Comparison of ENCODE assay signal across 7 cellular contexts in the genomic region with DNA sequence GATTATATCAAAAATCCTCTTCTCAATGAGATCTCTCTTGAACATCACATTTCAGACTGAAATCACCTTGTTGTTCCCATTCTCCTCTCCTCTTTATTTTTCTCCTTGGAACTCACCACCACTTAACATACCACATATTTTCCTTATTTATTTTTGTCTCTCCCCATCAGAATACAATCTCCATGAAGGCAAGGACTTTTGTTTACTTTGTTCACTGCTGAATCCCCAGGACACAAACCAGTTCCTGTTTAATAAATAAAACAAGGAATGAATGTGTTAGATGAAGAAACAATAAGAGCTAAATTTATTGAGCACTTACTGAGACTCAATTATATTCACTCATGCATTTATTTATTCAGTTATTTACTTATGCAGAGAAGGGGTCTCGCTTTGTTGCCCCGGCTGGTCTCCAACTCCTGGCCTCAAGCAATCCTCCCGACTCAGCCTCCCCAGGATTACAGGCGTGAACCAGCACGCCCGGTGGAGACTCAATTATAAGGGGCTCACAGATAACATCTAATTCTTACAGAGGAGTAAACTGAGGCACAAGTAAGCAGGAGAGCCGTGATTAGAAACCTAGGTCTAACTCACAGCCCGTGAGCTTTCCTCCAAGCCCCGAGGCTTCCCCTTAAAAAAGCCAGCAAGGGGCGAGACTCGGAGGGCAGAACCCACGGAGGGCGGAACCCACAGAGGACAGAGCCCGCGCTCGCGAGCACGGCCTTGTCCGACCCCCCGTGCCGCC. TPM values are rescaled to one million over a fixed set of nuclear protein-coding genes. Genes with fewer than 3 reads are reported as not detected.
A peak's percentile ranks its signal among the peaks of the same experiment; 100 is the strongest.
DNase-seq lines count a peak whose midpoint lies in the region; ATAC-seq, FAIRE-seq and TF ChIP-seq lines count a peak whose summit lies in the region.

No MANE protein-coding gene starts in this region.

- dilution Hi-C loops in keratinocyte (cut with MboI; ENCODE audit: extremely low pct_ligation_motif_present, low sequenced_read_pairs) = no loop called here

- H3K27ac ChIP-seq in keratinocyte (ENCODE audit: control insufficient read depth, insufficient read depth, low read length) (peak overlapping the region; percentile 96), subcutaneous abdominal adipose tissue (ENCODE audit: low read depth, low read length) (peak overlapping the region; percentile 86)

- TF ChIP-seq CTCF in keratinocyte (optimal IDR thresholded peaks at IDR 0.05 in 1 of 3, IDR thresholded peaks at IDR 0.05 in 1 of 3, conservative IDR thresholded peaks at IDR 0.05 in 1 of 3; ENCODE audit: extremely low read depth in 1 of 3, insufficient read depth in 2 of 3, low read length in 3 of 3) = no peak

- H3K4me1 ChIP-seq in keratinocyte (ENCODE audit: control insufficient read depth, extremely low read depth, insufficient read depth, low read length) = peaks cover 32% of the 10 kb centered on the region
- H3K4me1 ChIP-seq in subcutaneous abdominal adipose tissue (ENCODE audit: control insufficient read depth in 5 of 5, insufficient read depth in 5 of 5, low read length in 5 of 5) = peaks cover 0 to 27% (median 17%) of the 10 kb centered on the region in 5 donors

- H3K4me1 Mint-ChIP-seq in activated naive CD8-positive, alpha-beta T cell treated with anti-CD3 and anti-CD28 coated beads, Interleukin-2, amount 50 U/mL, for 24 hours = peaks cover 44% of the 10 kb centered on the region

- H3K9me3 ChIP-seq in keratinocyte (ENCODE audit: control insufficient read depth, low read depth, low read length) = no peaks in the 10 kb centered on the region
- no peaks in the 10 kb centered on the region for H3K9me3 ChIP-seq in subcutaneous abdominal adipose tissue (ENCODE audit: control insufficient read depth in 5 of 5, low read length in 5 of 5)

- peak overlapping the region; percentile 89 for H3K9ac ChIP-seq in keratinocyte (ENCODE audit: control insufficient read depth, extremely low read depth, insufficient read depth, low read length)
- H3K9ac ChIP-seq in subcutaneous abdominal adipose tissue (ENCODE audit: low read length in 5 of 5) = peak overlapping the region in 4 of 5 donors; percentile 64 to 89 (median 84)

- H4K20me1 ChIP-seq in keratinocyte (ENCODE audit: control insufficient read depth, extremely low read depth, insufficient read depth, low read length) = no peaks in the 10 kb centered on the region

- no peak for ATAC-seq in activated naive CD8-positive, alpha-beta T cell treated with anti-CD3 and anti-CD28 coated beads, Interleukin-2, amount 50 U/mL, for 24 hours
- no peak for ATAC-seq in HG02981 (IDR thresholded peaks at IDR 0.05; ENCODE audit: unreplicated experiment)

- H3K27me3 ChIP-seq in keratinocyte (ENCODE audit: control insufficient read depth, extremely low read depth, insufficient read depth, low read length) = no peaks in the 10 kb centered on the region
- H3K27me3 ChIP-seq in subcutaneous abdominal adipose tissue (ENCODE audit: control insufficient read depth in 5 of 5, insufficient read depth in 4 of 5, low read length in 5 of 5) = no peaks in the 10 kb centered on the region

- H3K36me3 ChIP-seq in keratinocyte (ENCODE audit: control insufficient read depth in 2 of 2, extremely low read depth in 1 of 2, insufficient read depth in 2 of 2, low read length in 2 of 2) (peaks cover 0 to 4% of the 10 kb centered on the region in 2 experiments), subcutaneous abdominal adipose tissue (ENCODE audit: control insufficient read depth in 5 of 5, insufficient read depth in 5 of 5, low read length in 5 of 5) (peaks cover 7 to 20% (median 14%) of the 10 kb centered on the region in 5 donors)

- peak overlapping the region; percentile 92 for H2AFZ ChIP-seq in keratinocyte (ENCODE audit: control insufficient read depth, low read length)

- no peaks in the 10 kb centered on the region for H3K9me1 ChIP-seq in keratinocyte (ENCODE audit: control insufficient read depth, extremely low read depth, insufficient read depth, low read length)

- peaks cover 6% of the 10 kb centered on the region for H3K79me2 ChIP-seq in keratinocyte (ENCODE audit: control insufficient read depth, insufficient read depth, low read length)

- no peak for FAIRE-seq in keratinocyte (lab: Jason Lieb, UNC)

- peak overlapping the region; percentile 65 for H3K27ac Mint-ChIP-seq in activated naive CD8-positive, alpha-beta T cell treated with anti-CD3 and anti-CD28 coated beads, Interleukin-2, amount 50 U/mL, for 24 hours

- H3K9me3 Mint-ChIP-seq in activated naive CD8-positive, alpha-beta T cell treated with anti-CD3 and anti-CD28 coated beads, Interleukin-2, amount 50 U/mL, for 24 hours = no peaks in the 10 kb centered on the region

- H3K4me3 Mint-ChIP-seq in activated naive CD8-positive, alpha-beta T cell treated with anti-CD3 and anti-CD28 coated beads, Interleukin-2, amount 50 U/mL, for 24 hours = peak overlapping the region; percentile 87

- no peak for DNase-seq in Jurkat, Clone E6-1 (ENCODE audit: low read depth, low spot score)
- DNase-seq in activated naive CD8-positive, alpha-beta T cell treated with anti-CD3 and anti-CD28 coated beads, Interleukin-2, amount 50 U/mL, for 24 hours = peak; percentile 7
- DNase-seq in keratinocyte (ENCODE audit: low read depth, low spot score) (no peak), A172 (ENCODE audit: low spot score) (no peak), SW 1271 (lab: John Stamatoyannopoulos, UW) (no peak)

- peaks cover 20% of the 10 kb centered on the region for H3K36me3 Mint-ChIP-seq in activated naive CD8-positive, alpha-beta T cell treated with anti-CD3 and anti-CD28 coated beads, Interleukin-2, amount 50 U/mL, for 24 hours (ENCODE audit: low read depth)

- H3K4me2 ChIP-seq in keratinocyte (ENCODE audit: control insufficient read depth, extremely low read depth, insufficient read depth, low read depth, low read length) = peak overlapping the region; percentile 80

- no peaks in the 10 kb centered on the region for H3K27me3 Mint-ChIP-seq in activated naive CD8-positive, alpha-beta T cell treated with anti-CD3 and anti-CD28 coated beads, Interleukin-2, amount 50 U/mL, for 24 hours

- H3K4me3 ChIP-seq in Jurkat, Clone E6-1 (ENCODE audit: low read length) = peak overlapping the region; percentile 90
- peak overlapping the region; percentile 58 to 92 (median 77) for H3K4me3 ChIP-seq in keratinocyte (ENCODE audit: control insufficient read depth in 2 of 3, extremely low read depth in 1 of 3, insufficient read depth in 2 of 3, low read depth in 1 of 3, low read length in 3 of 3)
- peak overlapping the region; percentile 75 to 86 (median 81) for H3K4me3 ChIP-seq in subcutaneous abdominal adipose tissue (ENCODE audit: low read depth in 1 of 5, low read length in 5 of 5)

RNA-seq across cellular contexts. Expression of a gene that starts 0.6 kb away (rescaled TPM):
- polyA plus RNA-seq in Jurkat, Clone E6-1 (2012; ENCODE audit: insufficient read depth, insufficient read length) = 15.2 TPM
- polyA plus RNA-seq in keratinocyte = 10.2 to 16.5 TPM (median 13.2 TPM) in 3 replicates
- 5.4 TPM for polyA plus RNA-seq in keratinocyte (2011; ENCODE audit: low read depth)
- 7.1 and 14.3 TPM in 2 replicates for polyA plus RNA-seq in keratinocyte (2011; cell fraction: cytosol; rRNA removed)
- 17.5 and 18.6 TPM in 2 replicates for polyA plus RNA-seq in keratinocyte (2011; cell fraction: nucleus; rRNA removed)
- polyA plus RNA-seq in keratinocyte (2012; ENCODE audit: low replicate concordance) = 7.3 and 12.9 TPM in 2 replicates
- 9.2 to 20.1 TPM (median 13.9 TPM) in 3 replicates for polyA minus RNA-seq in keratinocyte
- polyA minus RNA-seq in keratinocyte (2011; cell fraction: cytosol; rRNA and poly(A)+ RNA removed) = 15.3 TPM
- polyA minus RNA-seq in keratinocyte (2011; cell fraction: nucleus; rRNA and poly(A)+ RNA removed) = 13.8 and 30.7 TPM in 2 replicates
- total RNA-seq in A172 (2014; rRNA removed; shearing (Covaris generic)) = 40.6 and 47.8 TPM in 2 replicates
